In genomic region chr12:15532364-15532977, GRCh38 we compare ENCODE assay signal across 8 cellular contexts.
A peak's percentile ranks its signal among the peaks of the same experiment; 100 is the strongest.
DNase-seq lines count a peak whose midpoint lies in the region; ATAC-seq and TF ChIP-seq lines count a peak whose summit lies in the region.

No MANE protein-coding gene starts in this region.

- H3K27me3 Mint-ChIP-seq in osteocyte (ENCODE audit: unreplicated experiment): no peaks in the 10 kb centered on the region

- peaks cover 10% of the 10 kb centered on the region for H3K9me3 Mint-ChIP-seq in osteocyte (ENCODE audit: unreplicated experiment)

- H3K4me3 Mint-ChIP-seq in osteocyte (ENCODE audit: unreplicated experiment): no peak overlapping the region

- peak; percentile 61 for TF ChIP-seq CTCF in cardiac muscle cell (IDR thresholded peaks at IDR 0.05; ENCODE audit: low read depth, low read length)
- TF ChIP-seq CTCF in esophagus squamous epithelium (IDR thresholded peaks at IDR 0.05): peak in 5 of 6 experiments; percentile 33 to 69 (median 48)
- TF ChIP-seq CTCF in osteocyte (IDR thresholded peaks at IDR 0.05): peak; percentile 72

- H3K27ac Mint-ChIP-seq in osteocyte (ENCODE audit: unreplicated experiment): no peak overlapping the region

- H3K9me3 ChIP-seq in cardiac muscle cell (ENCODE audit: low read depth) (no peaks in the 10 kb centered on the region), esophagus squamous epithelium (no peaks in the 10 kb centered on the region)

- TF ChIP-seq POLR2A in esophagus squamous epithelium (IDR thresholded peaks at IDR 0.05): no peak

- H3K4me3 ChIP-seq in cardiac muscle cell (no peak overlapping the region), esophagus squamous epithelium (no peak overlapping the region)

- peaks cover 31% of the 10 kb centered on the region for H3K4me1 Mint-ChIP-seq in osteocyte (ENCODE audit: unreplicated experiment)

- DNase-seq in cardiac muscle cell (ENCODE audit: low read depth in 1 of 2, low spot score in 1 of 2): peak; percentile 34 to 83
- no peak for DNase-seq in cardiac septum (ENCODE audit: low spot score)
- peak; percentile 22 for DNase-seq in NCI-H2107 (lab: John Stamatoyannopoulos, UW)
- peak; percentile 42 for DNase-seq in activated CD4-positive, alpha-beta T cell treated with anti-CD3 and anti-CD28 coated beads, Interleukin-2, amount 50 U/mL, for 1 hour
- DNase-seq in esophagus squamous epithelium (lab: John Stamatoyannopoulos, UW): no peak
- DNase-seq in osteocyte (ENCODE audit: extremely low spot score, unreplicated experiment): no peak
- no peak for DNase-seq in NCI-H187 treated with DMSO at 0.1 percent for 48 hours (lab: John Stamatoyannopoulos, UW)

- WGBS in esophagus squamous epithelium, 2 donors: 25 to 50% methylated on average over 3 of the region's 3 CpGs

- H3K36me3 Mint-ChIP-seq in osteocyte (ENCODE audit: unreplicated experiment): peaks cover 10% of the 10 kb centered on the region

- intact Hi-C loops in cardiac septum (cut with DNase I): loop anchor here (5.0 kb wide), 2 partner anchors 50 to 325 kb away; no protein-coding TSS in a partner anchor
- intact Hi-C loops in esophagus squamous epithelium (cut with DNase I): no loop called here

- ATAC-seq in HG02678 (IDR thresholded peaks at IDR 0.05; ENCODE audit: unreplicated experiment): peak; percentile 68

- no peak overlapping the region for H3K27ac ChIP-seq in cardiac muscle cell
- H3K27ac ChIP-seq in esophagus squamous epithelium: no peak overlapping the region

- no peaks in the 10 kb centered on the region for H3K27me3 ChIP-seq in cardiac muscle cell
- no peaks in the 10 kb centered on the region for H3K27me3 ChIP-seq in esophagus squamous epithelium

- H3K4me1 ChIP-seq in cardiac muscle cell (ENCODE audit: low read depth) (no peaks in the 10 kb centered on the region), esophagus squamous epithelium (no peaks in the 10 kb centered on the region)

- H3K36me3 ChIP-seq in cardiac muscle cell (no peaks in the 10 kb centered on the region), esophagus squamous epithelium (no peaks in the 10 kb centered on the region)

Comparison
In these comparisons a context has a peak if more than half of its experiments do, and no peak if none do; other contexts are left out.
1. DNase-seq: peak in cardiac muscle cell (2 of 2), NCI-H2107 (single experiment) and activated CD4-positive, alpha-beta T cell treated with anti-CD3 and anti-CD28 coated beads, Interleukin-2, amount 50 U/mL, for 1 hour (single experiment); none in cardiac septum (single experiment), esophagus squamous epithelium (single experiment), osteocyte (single experiment) and NCI-H187 treated with DMSO at 0.1 percent for 48 hours (single experiment).
2. Peak in every context shown above with its lines, with median percentiles within 50 percentile points of each other: CTCF ChIP-seq.